In the genomic region with DNA sequence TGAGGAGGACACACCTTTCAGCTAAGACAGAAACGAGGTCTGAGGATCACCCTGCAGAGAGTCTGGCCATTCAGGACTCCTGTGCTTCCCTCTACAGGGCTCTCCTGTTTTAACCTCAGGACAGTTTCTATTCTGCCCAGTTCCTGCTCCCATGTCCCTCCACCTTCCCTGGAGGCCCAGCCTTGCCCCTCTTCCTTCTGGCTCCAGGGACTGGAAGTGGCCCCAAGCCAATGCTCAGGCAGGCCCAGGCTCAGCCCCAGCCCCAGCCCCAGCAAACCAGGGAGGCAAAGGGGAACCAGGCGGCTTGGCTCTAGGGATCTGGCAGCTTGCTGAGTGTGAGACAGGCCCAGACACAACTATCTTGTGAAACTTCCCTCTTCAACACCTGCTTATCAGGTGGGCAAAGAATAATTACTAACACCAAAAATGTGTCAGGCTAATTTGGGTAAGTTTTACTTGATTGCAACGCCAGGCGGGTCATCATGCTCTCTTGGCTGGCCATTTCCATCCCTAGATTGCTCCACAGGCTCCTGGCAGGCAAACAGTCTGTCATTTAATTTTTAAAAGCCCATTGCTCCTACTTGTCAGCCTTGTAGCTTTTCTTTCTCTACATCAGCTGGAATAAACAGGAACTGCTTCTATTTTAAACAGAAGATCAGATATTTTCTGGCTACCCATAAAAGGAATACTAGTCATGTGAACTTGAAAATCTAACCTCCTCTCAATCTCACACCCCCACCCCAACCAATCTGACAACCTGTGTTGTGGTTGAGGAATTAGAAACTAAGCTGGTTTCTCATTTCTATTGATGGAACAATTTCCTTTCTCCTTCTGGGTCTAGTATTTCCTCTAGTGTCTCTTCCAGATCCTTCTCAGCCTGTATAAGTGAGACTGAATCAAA, we compare ENCODE assay signal across 1 cellular context.
TF ChIP-seq lines count a peak whose summit lies in the region.

No MANE protein-coding gene starts in this region.

TF ChIP-seq in WTC11, 78 proteins besides CTCF, POLR2A, EP300 and RAD21 (continued from another document):
- TF ChIP-seq, protein P1, sequence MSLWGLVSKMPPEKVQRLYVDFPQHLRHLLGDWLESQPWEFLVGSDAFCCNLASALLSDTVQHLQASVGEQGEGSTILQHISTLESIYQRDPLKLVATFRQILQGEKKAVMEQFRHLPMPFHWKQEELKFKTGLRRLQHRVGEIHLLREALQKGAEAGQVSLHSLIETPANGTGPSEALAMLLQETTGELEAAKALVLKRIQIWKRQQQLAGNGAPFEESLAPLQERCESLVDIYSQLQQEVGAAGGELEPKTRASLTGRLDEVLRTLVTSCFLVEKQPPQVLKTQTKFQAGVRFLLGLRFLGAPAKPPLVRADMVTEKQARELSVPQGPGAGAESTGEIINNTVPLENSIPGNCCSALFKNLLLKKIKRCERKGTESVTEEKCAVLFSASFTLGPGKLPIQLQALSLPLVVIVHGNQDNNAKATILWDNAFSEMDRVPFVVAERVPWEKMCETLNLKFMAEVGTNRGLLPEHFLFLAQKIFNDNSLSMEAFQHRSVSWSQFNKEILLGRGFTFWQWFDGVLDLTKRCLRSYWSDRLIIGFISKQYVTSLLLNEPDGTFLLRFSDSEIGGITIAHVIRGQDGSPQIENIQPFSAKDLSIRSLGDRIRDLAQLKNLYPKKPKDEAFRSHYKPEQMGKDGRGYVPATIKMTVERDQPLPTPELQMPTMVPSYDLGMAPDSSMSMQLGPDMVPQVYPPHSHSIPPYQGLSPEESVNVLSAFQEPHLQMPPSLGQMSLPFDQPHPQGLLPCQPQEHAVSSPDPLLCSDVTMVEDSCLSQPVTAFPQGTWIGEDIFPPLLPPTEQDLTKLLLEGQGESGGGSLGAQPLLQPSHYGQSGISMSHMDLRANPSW (CRISPR knock-in tag; conservative IDR thresholded peaks at IDR 0.05; ENCODE audit: low read depth): no peak
- TF ChIP-seq ZNF138 (CRISPR knock-in tag; conservative IDR thresholded peaks at IDR 0.05) (no peak), SMAD4 (CRISPR knock-in tag; IDR thresholded peaks at IDR 0.05) (no peak), ZNF263 (CRISPR knock-in tag; IDR thresholded peaks at IDR 0.05; ENCODE audit: low read depth) (no peak), KAT7 (CRISPR knock-in tag; IDR thresholded peaks at IDR 0.05; ENCODE audit: borderline replicate concordance) (no peak), GABPB1 (CRISPR knock-in tag; IDR thresholded peaks at IDR 0.05) (no peak)
- TF ChIP-seq, protein P2, sequence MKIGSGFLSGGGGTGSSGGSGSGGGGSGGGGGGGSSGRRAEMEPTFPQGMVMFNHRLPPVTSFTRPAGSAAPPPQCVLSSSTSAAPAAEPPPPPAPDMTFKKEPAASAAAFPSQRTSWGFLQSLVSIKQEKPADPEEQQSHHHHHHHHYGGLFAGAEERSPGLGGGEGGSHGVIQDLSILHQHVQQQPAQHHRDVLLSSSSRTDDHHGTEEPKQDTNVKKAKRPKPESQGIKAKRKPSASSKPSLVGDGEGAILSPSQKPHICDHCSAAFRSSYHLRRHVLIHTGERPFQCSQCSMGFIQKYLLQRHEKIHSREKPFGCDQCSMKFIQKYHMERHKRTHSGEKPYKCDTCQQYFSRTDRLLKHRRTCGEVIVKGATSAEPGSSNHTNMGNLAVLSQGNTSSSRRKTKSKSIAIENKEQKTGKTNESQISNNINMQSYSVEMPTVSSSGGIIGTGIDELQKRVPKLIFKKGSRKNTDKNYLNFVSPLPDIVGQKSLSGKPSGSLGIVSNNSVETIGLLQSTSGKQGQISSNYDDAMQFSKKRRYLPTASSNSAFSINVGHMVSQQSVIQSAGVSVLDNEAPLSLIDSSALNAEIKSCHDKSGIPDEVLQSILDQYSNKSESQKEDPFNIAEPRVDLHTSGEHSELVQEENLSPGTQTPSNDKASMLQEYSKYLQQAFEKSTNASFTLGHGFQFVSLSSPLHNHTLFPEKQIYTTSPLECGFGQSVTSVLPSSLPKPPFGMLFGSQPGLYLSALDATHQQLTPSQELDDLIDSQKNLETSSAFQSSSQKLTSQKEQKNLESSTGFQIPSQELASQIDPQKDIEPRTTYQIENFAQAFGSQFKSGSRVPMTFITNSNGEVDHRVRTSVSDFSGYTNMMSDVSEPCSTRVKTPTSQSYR (CRISPR knock-in tag; IDR thresholded peaks at IDR 0.05): no peak
- TF ChIP-seq, protein P3, sequence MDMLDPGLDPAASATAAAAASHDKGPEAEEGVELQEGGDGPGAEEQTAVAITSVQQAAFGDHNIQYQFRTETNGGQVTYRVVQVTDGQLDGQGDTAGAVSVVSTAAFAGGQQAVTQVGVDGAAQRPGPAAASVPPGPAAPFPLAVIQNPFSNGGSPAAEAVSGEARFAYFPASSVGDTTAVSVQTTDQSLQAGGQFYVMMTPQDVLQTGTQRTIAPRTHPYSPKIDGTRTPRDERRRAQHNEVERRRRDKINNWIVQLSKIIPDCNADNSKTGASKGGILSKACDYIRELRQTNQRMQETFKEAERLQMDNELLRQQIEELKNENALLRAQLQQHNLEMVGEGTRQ (CRISPR knock-in tag; IDR thresholded peaks at IDR 0.05): no peak
- TF ChIP-seq, protein P4, sequence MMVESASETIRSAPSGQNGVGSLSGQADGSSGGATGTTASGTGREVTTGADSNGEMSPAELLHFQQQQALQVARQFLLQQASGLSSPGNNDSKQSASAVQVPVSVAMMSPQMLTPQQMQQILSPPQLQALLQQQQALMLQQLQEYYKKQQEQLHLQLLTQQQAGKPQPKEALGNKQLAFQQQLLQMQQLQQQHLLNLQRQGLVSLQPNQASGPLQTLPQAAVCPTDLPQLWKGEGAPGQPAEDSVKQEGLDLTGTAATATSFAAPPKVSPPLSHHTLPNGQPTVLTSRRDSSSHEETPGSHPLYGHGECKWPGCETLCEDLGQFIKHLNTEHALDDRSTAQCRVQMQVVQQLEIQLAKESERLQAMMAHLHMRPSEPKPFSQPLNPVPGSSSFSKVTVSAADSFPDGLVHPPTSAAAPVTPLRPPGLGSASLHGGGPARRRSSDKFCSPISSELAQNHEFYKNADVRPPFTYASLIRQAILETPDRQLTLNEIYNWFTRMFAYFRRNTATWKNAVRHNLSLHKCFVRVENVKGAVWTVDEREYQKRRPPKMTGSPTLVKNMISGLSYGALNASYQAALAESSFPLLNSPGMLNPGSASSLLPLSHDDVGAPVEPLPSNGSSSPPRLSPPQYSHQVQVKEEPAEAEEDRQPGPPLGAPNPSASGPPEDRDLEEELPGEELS (CRISPR knock-in tag; IDR thresholded peaks at IDR 0.05): no peak
